ENCODE assay signal across 1 cellular context in genomic region chr12:114687269-114687605, GRCh38.
TF ChIP-seq lines count a peak whose summit lies in the region.

No MANE protein-coding gene starts in this region.

TF ChIP-seq in IMR-90, 13 proteins besides CTCF, POLR2A, EP300 and RAD21 (continued from another document):
- TF ChIP-seq MAZ (IDR thresholded peaks at IDR 0.05; ENCODE audit: borderline replicate concordance, low read depth, low read length), result no peak
- no peak for TF ChIP-seq MAFK (IDR thresholded peaks at IDR 0.05; ENCODE audit: low read depth, low read length)
- TF ChIP-seq BHLHE40 (IDR thresholded peaks at IDR 0.05; ENCODE audit: low read depth, low read length), result no peak
- no peak for TF ChIP-seq RCOR1 (IDR thresholded peaks at IDR 0.05; ENCODE audit: insufficient replicate concordance, low read length)
- TF ChIP-seq FOS (IDR thresholded peaks at IDR 0.05; ENCODE audit: low read depth, low read length), result no peak
- no peak for TF ChIP-seq NFE2L2 (IDR thresholded peaks at IDR 0.05; ENCODE audit: low read depth, low read length)
- no peak for TF ChIP-seq RFX5 (IDR thresholded peaks at IDR 0.05; ENCODE audit: low read depth, low read length)
- TF ChIP-seq MXI1 (IDR thresholded peaks at IDR 0.05; ENCODE audit: borderline replicate concordance, low read depth, low read length), result no peak
- no peak for TF ChIP-seq SMC3 (IDR thresholded peaks at IDR 0.05; ENCODE audit: low read depth, low read length)
- no peak for TF ChIP-seq USF2 (IDR thresholded peaks at IDR 0.05; ENCODE audit: low read depth, low read length)
- no peak for TF ChIP-seq CEBPB (IDR thresholded peaks at IDR 0.05; ENCODE audit: low read depth, low read length)
